ENCODE assay signal across 14 cellular contexts in the genomic region with DNA sequence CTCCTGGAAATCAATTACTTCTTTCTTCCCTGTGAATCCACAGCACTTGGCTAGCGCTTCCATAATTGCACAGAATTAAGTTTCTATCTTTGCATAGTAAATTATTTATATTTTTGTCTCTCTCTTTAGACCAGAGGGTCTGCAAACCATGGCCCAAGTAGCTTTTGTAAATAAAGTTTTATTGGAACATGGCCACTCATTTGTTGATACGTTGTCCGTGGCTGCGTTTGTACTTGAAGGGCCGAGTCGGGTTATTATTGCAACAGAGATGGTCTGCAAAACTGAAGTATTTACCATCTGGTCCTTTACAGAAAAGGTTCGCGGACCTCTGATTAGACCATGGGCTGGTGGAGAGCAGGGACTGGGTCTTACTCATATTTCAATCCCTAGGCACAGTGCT.
"Had no signal": no experiment of that assay in that cellular context is flagged by ENCODE, and none has a peak within 500 bp of the region (broad histone marks: within the 10 kb centered on the region; RNA-seq: fewer than 3 reads in every experiment).

No MANE protein-coding gene starts in this region.

- H3K27ac ChIP-seq: left ventricle myocardium inferior, neutrophil, tibial artery had no signal

- DNase-seq: activated naive CD8-positive, alpha-beta T cell treated with anti-CD3 and anti-CD28 coated beads for 36 hours; effector memory CD4-positive, alpha-beta T cell; foreskin fibroblast; glutamatergic neuron; left ventricle myocardium inferior; natural killer cell; stimulated activated CD4-positive, alpha-beta T cell treated with anti-CD3 and anti-CD28 coated beads, Interleukin-12 subunit alpha, Interleukin-12 subunit beta, amount 100 ng/mL, for 4 hours; stimulated activated CD4-positive, alpha-beta T cell treated with anti-CD3 and anti-CD28 coated beads, Interleukin-2, amount 100 ng/mL, for 24 hours; T-helper 9 cell; tibial artery had no signal

- H3K27me3 ChIP-seq: neutrophil, tibial artery had no signal

- H3K36me3 ChIP-seq: left ventricle myocardium inferior, neutrophil, tibial artery had no signal

- H3K9me3 ChIP-seq: neutrophil had no signal

- ATAC-seq: activated CD4-positive, CD25-positive, alpha-beta regulatory T cell treated with anti-CD3 and anti-CD28 coated beads, Interleukin-2, amount 50 U/mL, for 24 hours; natural killer cell; stimulated activated memory B cell treated with anti-CD40 and anti-IgM and Interleukin-4, amounts not matched to agents 10 μg/mL and 1 μg/mL and 100 μg/mL, for 72 hours had no signal

- H3K4me1 ChIP-seq: left ventricle myocardium inferior had no signal

- H3K4me3 ChIP-seq: left ventricle myocardium inferior, mucosa of descending colon, tibial artery had no signal
